In genomic region chr1:63817700-63818099, GRCh38 we compare ENCODE assay signal across 1 cellular context.
TF ChIP-seq lines count a peak whose summit lies in the region.

No MANE protein-coding gene starts in this region.

TF ChIP-seq in SK-N-SH, 30 proteins besides CTCF, POLR2A, EP300 and RAD21 (continued from another document):
- no peak for TF ChIP-seq MAX (IDR thresholded peaks at IDR 0.05; ENCODE audit: low read depth)
- TF ChIP-seq USF1 (IDR thresholded peaks at IDR 0.05; ENCODE audit: borderline replicate concordance, low read depth) = no peak
- no peak for TF ChIP-seq JUND (IDR thresholded peaks at IDR 0.05)
